Comparison of ENCODE assay signal across 20 cellular contexts in the genomic region with DNA sequence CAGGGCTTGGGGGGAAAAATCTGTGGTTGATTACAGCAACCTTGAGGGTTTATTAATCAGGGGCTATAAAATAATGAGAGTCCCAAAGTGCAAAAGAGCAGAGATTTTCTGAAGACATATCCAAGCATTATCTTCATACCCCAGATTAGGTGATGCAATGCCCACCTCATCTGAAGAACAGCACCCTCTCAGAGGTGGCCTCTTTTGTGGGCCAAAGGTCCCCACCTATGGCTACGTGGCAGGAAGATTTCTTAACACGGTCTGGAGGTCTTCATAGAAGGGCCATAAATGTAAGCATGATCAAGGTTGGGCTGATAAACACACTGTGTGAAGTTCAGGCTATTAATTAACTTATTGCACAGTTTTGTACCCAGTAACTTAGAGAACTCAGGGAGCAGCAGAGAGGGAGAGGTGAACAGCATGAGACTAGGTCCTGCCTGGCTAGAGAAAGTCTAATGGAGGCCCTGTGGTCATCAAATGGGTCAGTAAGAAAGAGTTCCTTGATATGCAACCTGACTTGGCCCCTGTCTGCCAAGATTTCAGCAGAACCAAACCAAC. TPM values are rescaled to one million over a fixed set of nuclear protein-coding genes. Genes with fewer than 3 reads are reported as not detected.
A peak's percentile ranks its signal among the peaks of the same experiment; 100 is the strongest.
DNase-seq lines count a peak whose midpoint lies in the region; ATAC-seq, FAIRE-seq and TF ChIP-seq lines count a peak whose summit lies in the region.
"Had no signal": no experiment of that assay in that cellular context is flagged by ENCODE, and none has a peak within 500 bp of the region (broad histone marks: within the 10 kb centered on the region; RNA-seq: fewer than 3 reads in every experiment).

No MANE protein-coding gene starts in this region.

- H3K9me2 ChIP-seq in GM23338 (ENCODE audit: insufficient read depth): 0 out of 2 replicates have a peak, but pooled peaks cover 5% of the 10 kb centered on the region

- POLR2A ChIA-PET in HepG2 (lab: Yijun Ruan, JAX): no interaction called here

- peaks cover 4% of the 10 kb centered on the region for H3K27me3 Mint-ChIP-seq in GM23338 (ENCODE audit: insufficient read depth, low read depth, poor library complexity)
- H3K27me3 Mint-ChIP-seq in type B pancreatic cell: no peaks in the 10 kb centered on the region

- in situ Hi-C loops in HepG2 (cut with HindIII; ENCODE audit: extremely low pct_ligation_motif_present, low pct_unique_long_range_greater_than_20kb): no loop called here

- H3K4me2 ChIP-seq in GM23338 (no peak overlapping the region), HepG2 (ENCODE audit: low read depth, low read length) (no peak overlapping the region)
- H3K4me2 ChIP-seq: BLaER1 had no signal

- CTCF ChIA-PET in HepG2 (lab: Yijun Ruan, JAX; ENCODE audit: low intra/inter-chr PET ratio, low total read pairs): no interaction called here

- 0 out of 2 replicates have a peak overlapping the region, but pooled peaks have one; percentile 0 for H2AFZ ChIP-seq in GM23338
- H2AFZ ChIP-seq in HepG2 (ENCODE audit: low read length): no peak overlapping the region

- H3K4me1 ChIP-seq in GM23338 (ENCODE audit: insufficient read depth): no peaks in the 10 kb centered on the region
- peaks cover 15 to 35% of the 10 kb centered on the region in 2 donors for H3K4me1 ChIP-seq in duodenal mucosa (ENCODE audit: control insufficient read depth in 1 of 2, insufficient read depth in 2 of 2, low read length in 2 of 2)
- H3K4me1 ChIP-seq in HepG2 (ENCODE audit: insufficient read depth, low read length): peaks cover 24% of the 10 kb centered on the region
- no peaks in the 10 kb centered on the region for H3K4me1 ChIP-seq in uterus
- H3K4me1 ChIP-seq: BLaER1, HAP-1 had no signal

- H3K4me3 Mint-ChIP-seq in GM23338: no peak overlapping the region
- no peak overlapping the region for H3K4me3 Mint-ChIP-seq in type B pancreatic cell
- H3K4me3 Mint-ChIP-seq: CD14-positive monocyte; CD4-positive, alpha-beta memory T cell had no signal

- H4K20me1 ChIP-seq in GM23338 (replicated peaks; ENCODE audit: insufficient read depth) (no peaks in the 10 kb centered on the region), HepG2 (ENCODE audit: insufficient read depth, low read length) (no peaks in the 10 kb centered on the region)
- H4K20me1 ChIP-seq: BLaER1 had no signal

- no peaks in the 10 kb centered on the region for H3K79me2 ChIP-seq in GM23338 (replicated peaks; ENCODE audit: insufficient read depth)
- H3K79me2 ChIP-seq in HepG2 (ENCODE audit: insufficient read depth, low read length): no peaks in the 10 kb centered on the region

- WGBS in HepG2 (ENCODE audit: low lambda C conversion rate): 0% methylated on average over 2 of the region's 2 CpGs

- no peak for TF ChIP-seq POLR2A in HepG2 (IDR thresholded peaks at IDR 0.05; ENCODE audit: insufficient read depth in 1 of 2, low read depth in 2 of 2, low read length in 2 of 2)
- no peak for TF ChIP-seq POLR2A in uterus (IDR thresholded peaks at IDR 0.05)

- H3K4me1 Mint-ChIP-seq in GM23338 (no peaks in the 10 kb centered on the region), type B pancreatic cell (ENCODE audit: unreplicated experiment) (no peaks in the 10 kb centered on the region)
- H3K4me1 Mint-ChIP-seq: CD4-positive, alpha-beta memory T cell had no signal

- TF ChIP-seq EP300 in HepG2 (IDR thresholded peaks at IDR 0.05; ENCODE audit: low read depth in 2 of 2, low read length in 2 of 2): no peak
- no peak for TF ChIP-seq EP300 in HepG2 (CRISPR knock-in tag; IDR thresholded peaks at IDR 0.05; ENCODE audit: borderline replicate concordance)

- H3K27me3 ChIP-seq in GM23338 (ENCODE audit: insufficient read depth): no peaks in the 10 kb centered on the region
- H3K27me3 ChIP-seq in duodenal mucosa (ENCODE audit: control insufficient read depth in 1 of 2, insufficient read depth in 2 of 2, low read length in 2 of 2): no peaks in the 10 kb centered on the region
- no peaks in the 10 kb centered on the region; a peak in 1 of 5 replicates for H3K27me3 ChIP-seq in HepG2 (ENCODE audit: control insufficient read depth in 1 of 2, insufficient read depth in 2 of 2, low read length in 2 of 2)
- H3K27me3 ChIP-seq in uterus: no peaks in the 10 kb centered on the region
- H3K27me3 ChIP-seq: BLaER1 had no signal

- H3K27ac Mint-ChIP-seq in GM23338 (no peak overlapping the region), type B pancreatic cell (peak overlapping the region; percentile 20)
- H3K27ac Mint-ChIP-seq: CD14-positive monocyte; CD4-positive, alpha-beta memory T cell had no signal

- intact Hi-C loops in HepG2 (cut with micrococcal nuclease; ENCODE audit: unreplicated experiment) (loop anchor here (5.0 kb wide), 1 partner anchor 79 kb away; no protein-coding TSS in a partner anchor), uterus (cut with DNase I; ENCODE audit: low total_unique reads) (no loop called here)

- no TSS peak for BruUV-seq in HepG2 (replicated peaks; lab: Mats Ljungman, UMichigan)

- H3K9ac ChIP-seq in duodenal mucosa (ENCODE audit: low read depth in 1 of 2, low read length in 2 of 2) (peak overlapping the region in 1 of 2 donors; percentile 8), HepG2 (ENCODE audit: insufficient read depth, low read depth, low read length) (no peak overlapping the region)
- H3K9ac ChIP-seq: BLaER1 had no signal

- H3K9me3 Mint-ChIP-seq in GM23338: no peaks in the 10 kb centered on the region
- no peaks in the 10 kb centered on the region for H3K9me3 Mint-ChIP-seq in type B pancreatic cell
- H3K9me3 Mint-ChIP-seq: CD14-positive monocyte; CD4-positive, alpha-beta memory T cell had no signal

- no peaks in the 10 kb centered on the region for H3K9me3 ChIP-seq in duodenal mucosa (ENCODE audit: control insufficient read depth in 1 of 2, low read length in 2 of 2)
- no peaks in the 10 kb centered on the region for H3K9me3 ChIP-seq in HepG2 (ENCODE audit: low read length)
- no peaks in the 10 kb centered on the region for H3K9me3 ChIP-seq in uterus
- H3K9me3 ChIP-seq: BLaER1, HAP-1 had no signal

- no peaks in the 10 kb centered on the region for H3F3A ChIP-seq in GM23338 (replicated peaks; ENCODE audit: low read depth)

- H3K36me3 ChIP-seq in GM23338 (ENCODE audit: insufficient read depth): no peaks in the 10 kb centered on the region
- no peaks in the 10 kb centered on the region for H3K36me3 ChIP-seq in duodenal mucosa (ENCODE audit: control insufficient read depth in 1 of 2, insufficient read depth in 2 of 2, low read length in 2 of 2)
- H3K36me3 ChIP-seq in HepG2 (replicated peaks in 1 of 2; ENCODE audit: control insufficient read depth in 1 of 2, insufficient read depth in 2 of 2, low read length in 2 of 2): no peaks in the 10 kb centered on the region
- no peaks in the 10 kb centered on the region for H3K36me3 ChIP-seq in uterus
- H3K36me3 ChIP-seq: BLaER1, HAP-1 had no signal

- TF ChIP-seq CTCF in GM23338 (conservative IDR thresholded peaks at IDR 0.05; ENCODE audit: low read depth in 2 of 2) (no peak), HepG2 (CRISPR knock-in tag; IDR thresholded peaks at IDR 0.05) (no peak), type B pancreatic cell (conservative IDR thresholded peaks at IDR 0.05) (no peak), uterus (IDR thresholded peaks at IDR 0.05) (no peak)

- no peak for DNase-seq in GM23338 (ENCODE audit: low spot score)
- DNase-seq in HepG2 (ENCODE audit: low spot score): no peak
- no peak for DNase-seq in type B pancreatic cell (ENCODE audit: extremely low spot score, unreplicated experiment)
- DNase-seq in activated effector memory CD4-positive, alpha-beta T cell treated with anti-CD3 and anti-CD28 coated beads, Interleukin-2, amount 50 U/mL, for 16 hours: no peak
- DNase-seq in uterus: no peak
- DNase-seq: 8988T; Calu3; CD4-positive, alpha-beta memory T cell; DND-41; EL had no signal

- H3K4me3 ChIP-seq in GM23338: no peak overlapping the region
- H3K4me3 ChIP-seq in duodenal mucosa (ENCODE audit: low read depth in 1 of 2, low read length in 2 of 2): no peak overlapping the region
- no peak overlapping the region for H3K4me3 ChIP-seq in HepG2 (replicated peaks in 1 of 3; ENCODE audit: insufficient read depth in 1 of 3, low read depth in 2 of 3, low read length in 3 of 3)
- no peak overlapping the region for H3K4me3 ChIP-seq in uterus
- H3K4me3 ChIP-seq: BLaER1, GM12878, HAP-1 had no signal

- no peak overlapping the region for H3K27ac ChIP-seq in GM23338 (ENCODE audit: low read depth)
- H3K27ac ChIP-seq in duodenal mucosa (ENCODE audit: low read depth, low read length): peak overlapping the region; percentile 32
- no peak overlapping the region for H3K27ac ChIP-seq in HepG2 (ENCODE audit: extremely low read length, insufficient read depth, low read length)
- no peak overlapping the region for H3K27ac ChIP-seq in uterus
- H3K27ac ChIP-seq: BLaER1 had no signal

- no peak for FAIRE-seq in HepG2 (lab: Jason Lieb, UNC)
- FAIRE-seq: GM12878 had no signal

- ATAC-seq in GM23338: no peak
- peak; percentile 69 for ATAC-seq in HepG2
- ATAC-seq in GM19463 (IDR thresholded peaks at IDR 0.05; ENCODE audit: unreplicated experiment): no peak
- ATAC-seq: GM12878 had no signal

- TF ChIP-seq RAD21 in HepG2 (CRISPR knock-in tag; IDR thresholded peaks at IDR 0.05): no peak

- H3K36me3 Mint-ChIP-seq in GM23338 (ENCODE audit: low read depth) (no peaks in the 10 kb centered on the region), type B pancreatic cell (no peaks in the 10 kb centered on the region)
- H3K36me3 Mint-ChIP-seq: CD14-positive monocyte; CD4-positive, alpha-beta memory T cell had no signal

RNA-seq across cellular contexts. Expression of gene RBP2, which starts 29.6 kb away (rescaled TPM):
- not detected in 2 replicates for total RNA-seq in GM23338 (2014; rRNA removed; shearing (Covaris generic))
- polyA plus RNA-seq in GM23338 (2016; fragmentation: Nextera tagmentation; extraction: Ambion mirVana): not detected in 2 replicates
- total RNA-seq in HepG2 (2016; rRNA removed; fragmentation: Illumina TruSeq; extraction: Trizol): 2.5 TPM in 2 replicates
- 1.1 and 1.7 TPM in 2 replicates for total RNA-seq in HepG2 (2016; cell fraction: cytosol; rRNA removed; fragmentation: Illumina TruSeq; extraction: Trizol; ENCODE audit: low read depth)
- total RNA-seq in HepG2 (2016; cell fraction: insoluble cytoplasmic fraction; rRNA removed; fragmentation: Illumina TruSeq; extraction: Trizol): 1.5 and 3.8 TPM in 2 replicates
- total RNA-seq in HepG2 (2016; cell fraction: membrane; rRNA removed; fragmentation: Illumina TruSeq; extraction: Trizol): 1.3 and 1.7 TPM in 2 replicates
- total RNA-seq in HepG2 (2016; cell fraction: nucleus; rRNA removed; fragmentation: Illumina TruSeq; extraction: Trizol): 1.4 and 1.9 TPM in 2 replicates
- 0.17 TPM in 1 of 2 replicates, not detected in the other for polyA plus RNA-seq in HepG2 (2011; rRNA removed)
- polyA plus RNA-seq in HepG2 (2011; cell fraction: cytosol; rRNA removed): 0.21 and 0.88 TPM in 2 replicates
- not detected in 2 replicates for polyA plus RNA-seq in HepG2 (2011; cell fraction: nucleus; rRNA removed)
- 0.53 and 1.5 TPM in 2 replicates for polyA plus RNA-seq in HepG2 (2012)
- 1.5 and 2.0 TPM in 2 replicates for polyA plus RNA-seq in HepG2 (2016; cell fraction: cytosol; fragmentation: Illumina TruSeq; extraction: Trizol; ENCODE audit: low read depth)
- polyA plus RNA-seq in HepG2 (2016; cell fraction: insoluble cytoplasmic fraction; fragmentation: Illumina TruSeq; extraction: Trizol; ENCODE audit: low read depth): 4.0 and 5.3 TPM in 2 replicates
- polyA plus RNA-seq in HepG2 (2016; cell fraction: membrane; fragmentation: Illumina TruSeq; extraction: Trizol; ENCODE audit: low read depth): 1.2 and 3.3 TPM in 2 replicates
- 1.2 and 2.1 TPM in 2 replicates for polyA plus RNA-seq in HepG2 (2016; cell fraction: nucleus; fragmentation: Illumina TruSeq; extraction: Trizol; ENCODE audit: insufficient read depth, low read depth)
- not detected in 2 replicates for polyA minus RNA-seq in HepG2 (2011; rRNA and poly(A)+ RNA removed; ENCODE audit: low replicate concordance)
- polyA minus RNA-seq in HepG2 (2011; cell fraction: cytosol; rRNA and poly(A)+ RNA removed): not detected in 2 replicates
- not detected in 2 replicates for polyA minus RNA-seq in HepG2 (2011; cell fraction: nucleus; rRNA and poly(A)+ RNA removed)
- total RNA-seq in type B pancreatic cell (ENCODE audit: low replicate concordance): 25.3 and 95.9 TPM in 2 replicates
- total RNA-seq in uterus: not detected
- total RNA-seq: A673; Calu3; CD4-positive, alpha-beta memory T cell; G401; GM12878; H4 had no signal
- polyA plus RNA-seq: AG04450; CD14-positive monocyte; CD4-positive, alpha-beta memory T cell; GM12878 had no signal

RNA-seq across cellular contexts. Expression of gene RBP1, which starts 33.6 kb away (rescaled TPM):
- 18.0 and 18.5 TPM in 2 replicates for total RNA-seq in GM23338 (2014; rRNA removed; shearing (Covaris generic))
- polyA plus RNA-seq in GM23338 (2016; fragmentation: Nextera tagmentation; extraction: Ambion mirVana) (112 and 113 TPM in 2 replicates), HepG2 (2011; rRNA removed) (12.6 and 16.9 TPM in 2 replicates)
- total RNA-seq in HepG2 (2016; rRNA removed; fragmentation: Illumina TruSeq; extraction: Trizol) (6.4 and 8.9 TPM in 2 replicates), type B pancreatic cell (ENCODE audit: low replicate concordance) (139 and 307 TPM in 2 replicates), uterus (100 to 1,000 TPM in 1 of 4 donors, 10 to 100 TPM in 3; 14.9 to 119 (median 37.0) TPM)
- 3.8 and 9.5 TPM in 2 replicates for total RNA-seq in HepG2 (2016; cell fraction: cytosol; rRNA removed; fragmentation: Illumina TruSeq; extraction: Trizol; ENCODE audit: low read depth)
- 8.6 and 10.6 TPM in 2 replicates for total RNA-seq in HepG2 (2016; cell fraction: insoluble cytoplasmic fraction; rRNA removed; fragmentation: Illumina TruSeq; extraction: Trizol)
- 5.6 and 7.7 TPM in 2 replicates for total RNA-seq in HepG2 (2016; cell fraction: membrane; rRNA removed; fragmentation: Illumina TruSeq; extraction: Trizol)
- total RNA-seq in HepG2 (2016; cell fraction: nucleus; rRNA removed; fragmentation: Illumina TruSeq; extraction: Trizol): 3.0 and 4.3 TPM in 2 replicates
- 19.5 and 23.3 TPM in 2 replicates for polyA plus RNA-seq in HepG2 (2011; cell fraction: cytosol; rRNA removed)
- polyA plus RNA-seq in HepG2 (2011; cell fraction: nucleus; rRNA removed): 9.2 and 9.7 TPM in 2 replicates
- 3.9 and 9.2 TPM in 2 replicates for polyA plus RNA-seq in HepG2 (2012)
- polyA plus RNA-seq in HepG2 (2016; cell fraction: cytosol; fragmentation: Illumina TruSeq; extraction: Trizol; ENCODE audit: low read depth): 11.2 and 14.3 TPM in 2 replicates
- 19.1 and 19.5 TPM in 2 replicates for polyA plus RNA-seq in HepG2 (2016; cell fraction: insoluble cytoplasmic fraction; fragmentation: Illumina TruSeq; extraction: Trizol; ENCODE audit: low read depth)
- polyA plus RNA-seq in HepG2 (2016; cell fraction: membrane; fragmentation: Illumina TruSeq; extraction: Trizol; ENCODE audit: low read depth): 9.2 and 11.0 TPM in 2 replicates
- polyA plus RNA-seq in HepG2 (2016; cell fraction: nucleus; fragmentation: Illumina TruSeq; extraction: Trizol; ENCODE audit: insufficient read depth, low read depth): 9.2 and 17.6 TPM in 2 replicates
- 12.3 TPM in 1 of 2 replicates, not detected in the other for polyA minus RNA-seq in HepG2 (2011; rRNA and poly(A)+ RNA removed; ENCODE audit: low replicate concordance)
- polyA minus RNA-seq in HepG2 (2011; cell fraction: cytosol; rRNA and poly(A)+ RNA removed): 1.9 and 4.5 TPM in 2 replicates
- polyA minus RNA-seq in HepG2 (2011; cell fraction: nucleus; rRNA and poly(A)+ RNA removed): 3.9 and 6.0 TPM in 2 replicates
- total RNA-seq: CD4-positive, alpha-beta memory T cell; G401 had no signal
- polyA plus RNA-seq: CD14-positive monocyte; CD4-positive, alpha-beta memory T cell had no signal
